Comparison of ENCODE assay signal across 1 cellular context in genomic region chr3:33991673-33992072, GRCh38.
TF ChIP-seq lines count a peak whose summit lies in the region.

No MANE protein-coding gene starts in this region.

TF ChIP-seq in K562, 482 proteins besides CTCF, POLR2A, EP300 and RAD21 (continued from another document):
- TF ChIP-seq ETS2 (tag; IDR thresholded peaks at IDR 0.05; ENCODE audit: borderline replicate concordance, poor library complexity, severe bottlenecking) (no peak), GATA2 (CRISPR knock-in tag; IDR thresholded peaks at IDR 0.05) (peak; percentile 27; the same call in 1 of the 2 replicates), CBFA2T2 (conservative IDR thresholded peaks at IDR 0.05) (peak; percentile 44)
